11 cellular contexts compared by ENCODE assay signal in genomic region chr5:56490971-56491468, GRCh38.
DNase-seq lines count a peak whose midpoint lies in the region; ATAC-seq and TF ChIP-seq lines count a peak whose summit lies in the region.
"Had no signal": no experiment of that assay in that cellular context is flagged by ENCODE, and none has a peak within 500 bp of the region (broad histone marks: within the 10 kb centered on the region; RNA-seq: fewer than 3 reads in every experiment).

No MANE protein-coding gene starts in this region.

- H3K4me1 Mint-ChIP-seq in central memory CD8-positive, alpha-beta T cell: no peaks in the 10 kb centered on the region

- TF ChIP-seq POLR2A in erythroblast (IDR thresholded peaks at IDR 0.05; ENCODE audit: low read length): no peak

- CTCF ChIA-PET in HEK293 (lab: Yijun Ruan, JAX): no interaction called here

- H3K9me3 Mint-ChIP-seq in central memory CD8-positive, alpha-beta T cell: no peaks in the 10 kb centered on the region

- no peak overlapping the region for H3K4me3 ChIP-seq in HEK293 (ENCODE audit: low read depth, low read length)
- no peak overlapping the region for H3K4me3 ChIP-seq in WERI-Rb-1 (ENCODE audit: low read depth, low read length)

- H3K36me3 Mint-ChIP-seq in central memory CD8-positive, alpha-beta T cell (ENCODE audit: insufficient read depth): no peaks in the 10 kb centered on the region

- TF ChIP-seq CTCF in HEK293 (tag by site-specific recombination; IDR thresholded peaks at IDR 0.05) (no peak), WERI-Rb-1 (IDR thresholded peaks at IDR 0.05; ENCODE audit: low read depth, low read length) (no peak)

- POLR2A ChIA-PET in HEK293 (lab: Yijun Ruan, JAX): no interaction called here

- H3K27ac Mint-ChIP-seq in central memory CD8-positive, alpha-beta T cell (ENCODE audit: low read depth): no peak overlapping the region

- H3K27ac ChIP-seq in HEK293 (ENCODE audit: extremely low read depth, low read depth, low read length) (peak overlapping the region; percentile 51; the same call in 1 of the 2 replicates), WERI-Rb-1 (peak overlapping the region; percentile 30)
- H3K27ac ChIP-seq: brain microvascular endothelial cell had no signal

- no peaks in the 10 kb centered on the region for H3K9me3 ChIP-seq in HEK293 (ENCODE audit: control insufficient read depth, insufficient read depth, low read depth, low read length)
- peaks cover 8% of the 10 kb centered on the region for H3K9me3 ChIP-seq in WERI-Rb-1 (ENCODE audit: severe bottlenecking)

- H3K4me3 Mint-ChIP-seq in central memory CD8-positive, alpha-beta T cell: no peak overlapping the region

- peaks cover 33% of the 10 kb centered on the region for H3K27me3 Mint-ChIP-seq in central memory CD8-positive, alpha-beta T cell

- H3K27me3 ChIP-seq in WERI-Rb-1 (ENCODE audit: insufficient read depth, low read depth, severe bottlenecking): no peaks in the 10 kb centered on the region
- H3K27me3 ChIP-seq: brain microvascular endothelial cell had no signal

- H3K4me1 ChIP-seq in HEK293 (ENCODE audit: control insufficient read depth, insufficient read depth, low read length): peaks cover 9% of the 10 kb centered on the region

- H3K36me3 ChIP-seq in HEK293 (ENCODE audit: control insufficient read depth in 2 of 2, insufficient read depth in 1 of 2, low read length in 2 of 2) (no peaks in the 10 kb centered on the region), WERI-Rb-1 (no peaks in the 10 kb centered on the region)
- H3K36me3 ChIP-seq: brain microvascular endothelial cell had no signal

- DNase-seq in WERI-Rb-1 (peak; percentile 64), AG20443 (ENCODE audit: low spot score) (no peak), DMS114 treated with DMSO at 0.1 percent for 48 hours (lab: John Stamatoyannopoulos, UW; ENCODE audit: unreplicated experiment) (no peak), erythroblast (lab: John Stamatoyannopoulos, UW) (no peak), NCI-H1436 (lab: John Stamatoyannopoulos, UW) (no peak)
- DNase-seq in central memory CD8-positive, alpha-beta T cell (ENCODE audit: low spot score in 2 of 2): no peak
- DNase-seq in stimulated activated CD4-positive, alpha-beta T cell treated with anti-CD3 and anti-CD28 coated beads, Interleukin-15, amount 100 ng/mL, for 48 hours (ENCODE audit: low read depth in 2 of 2): peak; percentile 38 to 53
- DNase-seq: brain microvascular endothelial cell, NCI-H69, T-helper 9 cell had no signal

- ATAC-seq in central memory CD8-positive, alpha-beta T cell (replicated peaks; ENCODE audit: extremely low read depth, poor library complexity, severe bottlenecking): peak; percentile 14

TF ChIP-seq in HEK293, 187 proteins besides CTCF, POLR2A, EP300 and RAD21 (continues in another document):
- peak; percentile 33; the same call in 1 of the 2 replicates for TF ChIP-seq EGR2 (tag by site-specific recombination; IDR thresholded peaks at IDR 0.05; ENCODE audit: low read depth)
- 0 out of 2 replicates have a peak, but pooled peaks have one; percentile 18 for TF ChIP-seq ZBTB44 (tag by site-specific recombination; IDR thresholded peaks at IDR 0.05)
- no peak for TF ChIP-seq ZNF23 (tag by site-specific recombination; IDR thresholded peaks at IDR 0.05; ENCODE audit: borderline replicate concordance)
- no peak for TF ChIP-seq GLIS1 (tag by site-specific recombination; IDR thresholded peaks at IDR 0.05)
- TF ChIP-seq, protein P1, sequence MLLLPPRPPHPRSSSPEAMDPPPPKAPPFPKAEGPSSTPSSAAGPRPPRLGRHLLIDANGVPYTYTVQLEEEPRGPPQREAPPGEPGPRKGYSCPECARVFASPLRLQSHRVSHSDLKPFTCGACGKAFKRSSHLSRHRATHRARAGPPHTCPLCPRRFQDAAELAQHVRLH (tag by site-specific recombination; IDR thresholded peaks at IDR 0.05): peak; percentile 72; the same call in 1 of the 2 replicates
- TF ChIP-seq PRDM6 (tag by site-specific recombination; IDR thresholded peaks at IDR 0.05): peak; percentile 43; the same call in 1 of the 2 replicates
- no peak for TF ChIP-seq ZNF324 (tag by site-specific recombination; IDR thresholded peaks at IDR 0.05)
- no peak for TF ChIP-seq ZNF639 (tag by site-specific recombination; IDR thresholded peaks at IDR 0.05)
- TF ChIP-seq PRDM4 (tag by site-specific recombination; IDR thresholded peaks at IDR 0.05): peak; percentile 68; the same call in 1 of the 2 replicates
- TF ChIP-seq ZNF140 (tag by site-specific recombination; IDR thresholded peaks at IDR 0.05): no peak
- TF ChIP-seq FEZF1 (tag by site-specific recombination; IDR thresholded peaks at IDR 0.05): peak; percentile 91
- peak; percentile 75 for TF ChIP-seq ZIC2 (tag by site-specific recombination; IDR thresholded peaks at IDR 0.05)
- peak; percentile 71 for TF ChIP-seq ZXDB (tag by site-specific recombination; IDR thresholded peaks at IDR 0.05)
- TF ChIP-seq YY1 (tag by site-specific recombination; IDR thresholded peaks at IDR 0.05): peak; percentile 49; the same call in 1 of the 2 replicates
- TF ChIP-seq ZFHX2 (tag by site-specific recombination; conservative IDR thresholded peaks at IDR 0.05): peak; percentile 56; the same call in 1 of the 2 replicates
- TF ChIP-seq ZSCAN30 (tag by site-specific recombination; IDR thresholded peaks at IDR 0.05): 0 out of 2 replicates have a peak, but pooled peaks have one; percentile 32
- peak; percentile 15; the same call in 1 of the 2 replicates for TF ChIP-seq MZF1 (tag by site-specific recombination; IDR thresholded peaks at IDR 0.05; ENCODE audit: borderline replicate concordance)

Comparison
In these comparisons a context has a peak if more than half of its experiments do, and no peak if none do; other contexts are left out.
1. DNase-seq: peak in WERI-Rb-1 (single experiment) and stimulated activated CD4-positive, alpha-beta T cell treated with anti-CD3 and anti-CD28 coated beads, Interleukin-15, amount 100 ng/mL, for 48 hours (2 of 2); none in central memory CD8-positive, alpha-beta T cell (0 of 2), AG20443 (single experiment), DMS114 treated with DMSO at 0.1 percent for 48 hours (single experiment), erythroblast (0 of 2) and NCI-H1436 (single experiment).